In the genomic region with DNA sequence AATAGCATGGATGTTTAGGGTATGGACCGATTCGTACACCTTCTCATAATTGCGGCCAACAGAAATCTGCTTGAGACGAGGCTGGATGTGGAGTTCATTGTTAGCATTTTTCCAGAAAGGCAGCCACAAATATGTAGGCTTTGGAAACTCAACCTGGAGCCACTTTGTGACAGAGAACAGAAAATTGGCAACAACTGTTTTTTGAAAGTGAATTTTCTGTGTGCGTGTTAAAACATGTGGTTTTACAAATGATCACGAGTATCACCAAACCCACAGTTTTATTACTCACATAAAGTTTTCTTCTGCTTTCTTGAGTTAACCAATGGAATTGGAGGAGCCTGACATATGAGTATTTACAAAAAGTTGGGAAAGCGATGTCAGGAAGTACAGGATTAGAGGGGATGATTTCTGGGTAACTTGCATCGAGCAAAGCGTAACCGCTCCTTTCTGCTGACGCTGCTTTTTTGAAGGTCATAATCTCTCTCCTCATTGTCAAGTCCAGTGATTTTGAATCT, we compare ENCODE assay signal across 16 cellular contexts.
DNase-seq lines count a peak whose midpoint lies in the region; ATAC-seq and TF ChIP-seq lines count a peak whose summit lies in the region.
"Had no signal": no experiment of that assay in that cellular context is flagged by ENCODE, and none has a peak within 500 bp of the region (broad histone marks: within the 10 kb centered on the region; RNA-seq: fewer than 3 reads in every experiment).

No MANE protein-coding gene starts in this region.

- no peaks in the 10 kb centered on the region for H3K4me1 Mint-ChIP-seq in neural progenitor cell
- no peaks in the 10 kb centered on the region for H3K4me1 Mint-ChIP-seq in activated T-cell treated with anti-CD3 and anti-CD28 coated beads, Interleukin-2, amount 50 U/mL, for 4 hours (ENCODE audit: low read depth)

- no TSS peak for BruUV-seq in mammary epithelial cell (replicated peaks; lab: Mats Ljungman, UMichigan)

- H2AFZ ChIP-seq in ACC112 (ENCODE audit: low read length, unreplicated experiment) = peak overlapping the region; percentile 52
- peak overlapping the region; percentile 19 for H2AFZ ChIP-seq in mammary epithelial cell (ENCODE audit: low read depth, low read length)
- H2AFZ ChIP-seq in neural progenitor cell (replicated peaks) = no peak overlapping the region

- H3K4me3 Mint-ChIP-seq in neural progenitor cell = no peak overlapping the region
- no peak overlapping the region for H3K4me3 Mint-ChIP-seq in activated T-cell treated with anti-CD3 and anti-CD28 coated beads, Interleukin-2, amount 50 U/mL, for 4 hours
- H3K4me3 Mint-ChIP-seq: endodermal cell, naive B cell had no signal

- H3K4me3 ChIP-seq in ACC112 (ENCODE audit: low read depth, low read length) (peak overlapping the region; percentile 35; the same call in 1 of the 2 replicates), mammary epithelial cell (replicated peaks in 1 of 3; ENCODE audit: insufficient read depth in 1 of 3, low read depth in 2 of 3, low read length in 3 of 3) (no peak overlapping the region), left lung (no peak overlapping the region), neural progenitor cell (no peak overlapping the region)
- H3K4me3 ChIP-seq: adrenal gland, tibial artery had no signal

- H3K9ac ChIP-seq in mammary epithelial cell (ENCODE audit: insufficient read depth, low read length) (no peak overlapping the region), neural progenitor cell (no peak overlapping the region)

- no peaks in the 10 kb centered on the region for H4K20me1 ChIP-seq in mammary epithelial cell (ENCODE audit: insufficient read depth, low read length)
- H4K20me1 ChIP-seq in neural progenitor cell (ENCODE audit: low read depth) = no peaks in the 10 kb centered on the region

- H3K27me3 ChIP-seq in ACC112 (ENCODE audit: insufficient read depth, low read length) = no peaks in the 10 kb centered on the region
- H3K27me3 ChIP-seq in mammary epithelial cell (ENCODE audit: insufficient read depth, low read length) = no peaks in the 10 kb centered on the region
- no peaks in the 10 kb centered on the region for H3K27me3 ChIP-seq in left lung
- no peaks in the 10 kb centered on the region for H3K27me3 ChIP-seq in neural progenitor cell
- H3K27me3 ChIP-seq: adrenal gland, tibial artery had no signal

- peaks cover 6% of the 10 kb centered on the region for H3K9me3 ChIP-seq in mammary epithelial cell (replicated peaks; ENCODE audit: insufficient read depth, low read length)
- peaks cover 0 to 6% of the 10 kb centered on the region in 2 donors for H3K9me3 ChIP-seq in left lung
- no peaks in the 10 kb centered on the region for H3K9me3 ChIP-seq in neural progenitor cell (ENCODE audit: low read depth)
- H3K9me3 ChIP-seq: adrenal gland had no signal

- no peaks in the 10 kb centered on the region for H3K36me3 Mint-ChIP-seq in neural progenitor cell
- H3K36me3 Mint-ChIP-seq in activated T-cell treated with anti-CD3 and anti-CD28 coated beads, Interleukin-2, amount 50 U/mL, for 4 hours (ENCODE audit: insufficient read depth) = no peaks in the 10 kb centered on the region
- H3K36me3 Mint-ChIP-seq: naive B cell had no signal

- H3K36me3 ChIP-seq in ACC112 (ENCODE audit: insufficient read depth, low read length) = peaks cover 5% of the 10 kb centered on the region; the same call in 1 of the 2 replicates
- H3K36me3 ChIP-seq in mammary epithelial cell (ENCODE audit: insufficient read depth, low read length) = no peaks in the 10 kb centered on the region
- no peaks in the 10 kb centered on the region for H3K36me3 ChIP-seq in left lung
- no peaks in the 10 kb centered on the region for H3K36me3 ChIP-seq in neural progenitor cell
- H3K36me3 ChIP-seq: adrenal gland, tibial artery had no signal

- dilution Hi-C loops in mammary epithelial cell (cut with HindIII; ENCODE audit: low sequenced_read_pairs) = loop anchor here (5.0 kb wide), 2 partner anchors 38 to 67 kb away; no protein-coding TSS in a partner anchor

- peak overlapping the region; percentile 39 for H3K4me2 ChIP-seq in mammary epithelial cell (ENCODE audit: insufficient read depth, low read depth, low read length)
- H3K4me2 ChIP-seq in neural progenitor cell = no peak overlapping the region

- H3K79me2 ChIP-seq in ACC112 (ENCODE audit: control insufficient read depth, insufficient read depth, low read length, unreplicated experiment) (no peaks in the 10 kb centered on the region), mammary epithelial cell (ENCODE audit: insufficient read depth, low read length) (no peaks in the 10 kb centered on the region), neural progenitor cell (ENCODE audit: low read depth) (no peaks in the 10 kb centered on the region)

- H3K27ac ChIP-seq in ACC112 (ENCODE audit: low read depth, low read length) (no peak overlapping the region), mammary epithelial cell (ENCODE audit: insufficient read depth, low read depth, low read length) (no peak overlapping the region), left lung (no peak overlapping the region), neural progenitor cell (no peak overlapping the region)
- H3K27ac ChIP-seq: adrenal gland, tibial artery had no signal

- in situ Hi-C loops in mammary epithelial cell (cut with MboI; ENCODE audit: low sequenced_read_pairs in 2 of 2) = no loop called here

- peaks cover 6% of the 10 kb centered on the region for H3K9me3 Mint-ChIP-seq in neural progenitor cell
- H3K9me3 Mint-ChIP-seq in activated T-cell treated with anti-CD3 and anti-CD28 coated beads, Interleukin-2, amount 50 U/mL, for 4 hours = peaks cover 10% of the 10 kb centered on the region

- H3F3A ChIP-seq in neural progenitor cell (ENCODE audit: low read depth) = peaks cover 4% of the 10 kb centered on the region

- TF ChIP-seq CTCF in mammary epithelial cell (conservative IDR thresholded peaks at IDR 0.05 in 1 of 2, IDR thresholded peaks at IDR 0.05 in 1 of 2; ENCODE audit: extremely low read depth in 1 of 2, insufficient read depth in 1 of 2, low read depth in 1 of 2, low read length in 2 of 2) (no peak), left lung (IDR thresholded peaks at IDR 0.05) (no peak), neural progenitor cell (IDR thresholded peaks at IDR 0.05) (no peak)

- intact Hi-C loops in mammary epithelial cell (cut with micrococcal nuclease) (no loop called here), left lung (cut with DNase I) (no loop called here)

- H3K27me3 Mint-ChIP-seq in neural progenitor cell (ENCODE audit: insufficient read depth, low read depth) = peaks cover 3% of the 10 kb centered on the region
- no peaks in the 10 kb centered on the region for H3K27me3 Mint-ChIP-seq in activated T-cell treated with anti-CD3 and anti-CD28 coated beads, Interleukin-2, amount 50 U/mL, for 4 hours (ENCODE audit: low read depth)
- H3K27me3 Mint-ChIP-seq: naive B cell had no signal

- WGBS in mammary epithelial cell (ENCODE audit: low coverage, missing lambda C conversion rate) = 11% methylated on average over 9 of the region's 11 CpGs

- ATAC-seq in left lung = peak; percentile 60
- ATAC-seq in GM19463 (IDR thresholded peaks at IDR 0.05; ENCODE audit: unreplicated experiment) = no peak
- no peak for ATAC-seq in activated T-cell treated with anti-CD3 and anti-CD28 coated beads, Interleukin-2, amount 50 U/mL, for 4 hours
- ATAC-seq: PC-3 had no signal

- H3K4me1 ChIP-seq in ACC112 (ENCODE audit: control insufficient read depth, insufficient read depth, low read length, unreplicated experiment) = peaks cover 7% of the 10 kb centered on the region
- H3K4me1 ChIP-seq in mammary epithelial cell (ENCODE audit: insufficient read depth, low read length) = peaks cover 7% of the 10 kb centered on the region
- H3K4me1 ChIP-seq in left lung = no peaks in the 10 kb centered on the region
- H3K4me1 ChIP-seq in neural progenitor cell = peaks cover 6% of the 10 kb centered on the region
- H3K4me1 ChIP-seq: adrenal gland, tibial artery had no signal

- CTCF ChIA-PET in mammary epithelial cell (lab: Charles Lee; ENCODE audit: low non-redundant PET) = no interaction called here

- peak; percentile 84 for DNase-seq in M059J (ENCODE audit: low read depth)
- peak; percentile 80 for DNase-seq in mammary epithelial cell
- peak in 1 of 2 donors; percentile 36 for DNase-seq in left lung
- DNase-seq in neural progenitor cell (ENCODE audit: low spot score) = no peak
- no peak for DNase-seq in activated T-cell treated with anti-CD3 and anti-CD28 coated beads, Interleukin-2, amount 50 U/mL, for 4 hours
- DNase-seq in stimulated activated naive CD4-positive, alpha-beta T cell (lab: John Stamatoyannopoulos, UW) = no peak
- DNase-seq: ACHN, adrenal gland, endodermal cell, Kasumi-1, naive B cell, PC-3, T1000, tibial artery had no signal

- no peak overlapping the region for H3K27ac Mint-ChIP-seq in neural progenitor cell
- H3K27ac Mint-ChIP-seq: endodermal cell had no signal

Comparison
In these comparisons a context has a peak if more than half of its experiments do, and no peak if none do; other contexts are left out.
1. DNase-seq: peak in M059J (single experiment) and mammary epithelial cell (single experiment); none in neural progenitor cell (single experiment), activated T-cell treated with anti-CD3 and anti-CD28 coated beads, Interleukin-2, amount 50 U/mL, for 4 hours (single experiment) and stimulated activated naive CD4-positive, alpha-beta T cell (0 of 6).